Comparison of ENCODE assay signal across 23 cellular contexts in genomic region chr2:85787981-85788340, GRCh38. TPM values are rescaled to one million over a fixed set of nuclear protein-coding genes. Genes with fewer than 3 reads are reported as not detected.
"Had no signal": no experiment of that assay in that cellular context is flagged by ENCODE, and none has a peak within 500 bp of the region (broad histone marks: within the 10 kb centered on the region; RNA-seq: fewer than 3 reads in every experiment).

No MANE protein-coding gene starts in this region.

- DNase-seq: activated CD4-positive, alpha-beta T cell treated with anti-CD3 and anti-CD28 coated beads for 36 hours; activated CD4-positive, alpha-beta T cell treated with anti-CD3 and anti-CD28 coated beads, Interleukin-2, amount 50 U/mL, for 4 hours; activated CD4-positive, CD25-positive, alpha-beta regulatory T cell; activated effector memory CD4-positive, alpha-beta T cell treated with Interleukin-2 at 50 U/mL for 16 hours; activated naive CD4-positive, alpha-beta T cell treated with Interleukin-2 at 50 U/mL for 16 hours; activated T-cell treated with anti-CD3 and anti-CD28 coated beads for 4 hours; anterior cingulate cortex; caudate nucleus; foreskin keratinocyte; heart right ventricle; kidney glomerular epithelial cell; left ventricle myocardium superior; mammary epithelial cell; retina; T-helper 1 cell had no signal

- H3K9me3 ChIP-seq: esophagus muscularis mucosa, heart right ventricle, ovary, prostate gland, tibial artery had no signal

- H3K4me3 Mint-ChIP-seq: activated CD4-positive, alpha-beta T cell treated with anti-CD3 and anti-CD28 coated beads for 36 hours; activated naive CD8-positive, alpha-beta T cell; nephron; stimulated activated naive CD8-positive, alpha-beta T cell treated with anti-CD3 and anti-CD28 coated beads, Interleukin-15, Interleukin-2, amounts not matched to agents 100 ng/mL and 50 ng/mL, for 24 hours; T-helper 2 cell treated with Interferon-gamma antibody and Interleukin-4, amounts not matched to agents 5 μg/mL and 100 μg/mL, for 36 hours had no signal

- H3K36me3 Mint-ChIP-seq: activated naive CD8-positive, alpha-beta T cell had no signal

- H3K27ac Mint-ChIP-seq: activated CD4-positive, alpha-beta T cell treated with anti-CD3 and anti-CD28 coated beads for 36 hours; activated naive CD8-positive, alpha-beta T cell; nephron; stimulated activated naive CD8-positive, alpha-beta T cell treated with anti-CD3 and anti-CD28 coated beads, Interleukin-15, Interleukin-2, amounts not matched to agents 100 ng/mL and 50 ng/mL, for 24 hours; T-helper 2 cell treated with Interferon-gamma antibody and Interleukin-4, amounts not matched to agents 5 μg/mL and 100 μg/mL, for 36 hours had no signal

- H3K4me1 ChIP-seq: prostate gland had no signal

- H3K27ac ChIP-seq: foreskin keratinocyte, ovary, prostate gland had no signal

- H3K9me3 Mint-ChIP-seq: nephron; stimulated activated naive CD8-positive, alpha-beta T cell treated with anti-CD3 and anti-CD28 coated beads, Interleukin-15, Interleukin-2, amounts not matched to agents 100 ng/mL and 50 ng/mL, for 24 hours; T-helper 2 cell treated with Interferon-gamma antibody and Interleukin-4, amounts not matched to agents 5 μg/mL and 100 μg/mL, for 36 hours had no signal

- H3K27me3 ChIP-seq: esophagus muscularis mucosa, heart right ventricle, ovary, tibial artery had no signal

- H3K4me3 ChIP-seq: esophagus muscularis mucosa, heart right ventricle, ovary, prostate gland, tibial artery had no signal

- H3K4me1 Mint-ChIP-seq: activated CD4-positive, alpha-beta T cell treated with anti-CD3 and anti-CD28 coated beads for 36 hours had no signal

- H3K36me3 ChIP-seq: ovary, prostate gland had no signal

- ATAC-seq: activated CD4-positive, alpha-beta T cell treated with anti-CD3 and anti-CD28 coated beads for 36 hours; foreskin keratinocyte; heart right ventricle; left ventricle myocardium superior had no signal

RNA-seq across cellular contexts. Expression of gene ATOH8, which starts 34.2 kb away (rescaled TPM):
- total RNA-seq: activated CD4-positive, alpha-beta T cell treated with anti-CD3 and anti-CD28 coated beads for 36 hours; foreskin keratinocyte; mammary epithelial cell had no signal
- polyA plus RNA-seq: foreskin keratinocyte, mammary epithelial cell had no signal
